In the genomic region with DNA sequence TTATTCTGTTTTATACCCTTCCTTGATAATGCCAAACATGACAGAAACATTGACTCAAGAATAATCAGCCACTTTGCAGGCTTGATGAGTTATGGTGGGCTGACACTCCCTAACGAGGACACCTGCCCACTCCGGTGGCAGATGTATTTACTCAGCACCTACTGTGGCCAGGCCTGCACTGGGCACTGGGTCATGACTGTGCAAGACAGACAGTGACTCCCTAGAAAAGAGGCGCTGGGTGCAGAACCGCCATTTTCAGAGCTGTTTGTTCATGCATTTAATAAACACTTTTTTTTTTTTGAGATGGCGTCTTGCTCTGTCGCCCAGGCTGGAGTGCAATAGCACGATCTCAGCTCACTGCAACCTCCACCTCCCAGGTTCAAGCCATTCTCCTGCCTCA, we compare ENCODE assay signal across 15 cellular contexts.
"Had no signal": no experiment of that assay in that cellular context is flagged by ENCODE, and none has a peak within 500 bp of the region (broad histone marks: within the 10 kb centered on the region; RNA-seq: fewer than 3 reads in every experiment).

No MANE protein-coding gene starts in this region.

- H3K27me3 Mint-ChIP-seq: stimulated activated memory B cell treated with anti-CD40 and anti-IgM and Interleukin-4, amounts not matched to agents 10 μg/mL and 1 μg/mL and 100 μg/mL, for 72 hours; stimulated activated naive CD8-positive, alpha-beta T cell treated with anti-CD3 and anti-CD28 coated beads, Interleukin-15, Interleukin-2, amounts not matched to agents 100 ng/mL and 50 ng/mL, for 24 hours had no signal

- H3K4me3 Mint-ChIP-seq: nephron; stimulated activated memory B cell treated with anti-CD40 and anti-IgM and Interleukin-4, amounts not matched to agents 10 μg/mL and 1 μg/mL and 100 μg/mL, for 72 hours; stimulated activated naive CD8-positive, alpha-beta T cell treated with anti-CD3 and anti-CD28 coated beads, Interleukin-15, Interleukin-2, amounts not matched to agents 100 ng/mL and 50 ng/mL, for 24 hours had no signal

- H3K27ac Mint-ChIP-seq: nephron; stimulated activated memory B cell treated with anti-CD40 and anti-IgM and Interleukin-4, amounts not matched to agents 10 μg/mL and 1 μg/mL and 100 μg/mL, for 72 hours; stimulated activated naive CD8-positive, alpha-beta T cell treated with anti-CD3 and anti-CD28 coated beads, Interleukin-15, Interleukin-2, amounts not matched to agents 100 ng/mL and 50 ng/mL, for 24 hours had no signal

- ATAC-seq: left ventricle myocardium superior; stimulated activated memory B cell treated with anti-CD40 and anti-IgM and Interleukin-4, amounts not matched to agents 10 μg/mL and 1 μg/mL and 100 μg/mL, for 72 hours had no signal

- H3K4me1 Mint-ChIP-seq: nephron had no signal

- DNase-seq: effector memory CD4-positive, alpha-beta T cell; gastrocnemius medialis; glutamatergic neuron; left ventricle myocardium superior; mesendoderm; naive B cell; occipital lobe; right lobe of liver; spleen; stimulated activated CD4-positive, alpha-beta T cell treated with anti-CD3 and anti-CD28 coated beads, Interleukin-15, amount 100 ng/mL, for 24 hours; stimulated activated CD4-positive, alpha-beta T cell treated with anti-CD3 and anti-CD28 coated beads, Interleukin-1b, Interleukin-23, amount 100 ng/mL, for 48 hours; stimulated activated CD4-positive, alpha-beta T cell treated with anti-CD3 and anti-CD28 coated beads, Interleukin-4, amount 100 ng/mL, for 24 hours had no signal
